24 cellular contexts compared by ENCODE assay signal in genomic region chr5:126415789-126416188, GRCh38. TPM values are rescaled to one million over a fixed set of nuclear protein-coding genes. Genes with fewer than 3 reads are reported as not detected.
DNase-seq lines count a peak whose midpoint lies in the region; ATAC-seq, FAIRE-seq and TF ChIP-seq lines count a peak whose summit lies in the region.
"Had no signal": no experiment of that assay in that cellular context is flagged by ENCODE, and none has a peak within 500 bp of the region (broad histone marks: within the 10 kb centered on the region; RNA-seq: fewer than 3 reads in every experiment).

No MANE protein-coding gene starts in this region.

- WGBS in adrenal gland, 4 donors, result 62 to 80% (median 73%) methylated on average over 4 of the region's 4 CpGs

- 0 out of 2 replicates have a peak overlapping the region, but pooled peaks have one; percentile 3 for H3K4me2 ChIP-seq in DND-41 (ENCODE audit: insufficient read depth, low read length)

- H3K9ac ChIP-seq in DND-41 (ENCODE audit: low read depth, low read length), result no peak overlapping the region
- no peak overlapping the region for H3K9ac ChIP-seq in rectal smooth muscle tissue (ENCODE audit: low read length)

- H3K4me3 ChIP-seq in DND-41 (ENCODE audit: low read depth in 1 of 2, low read length in 2 of 2) (no peak overlapping the region), adrenal gland (no peak overlapping the region), rectal smooth muscle tissue (ENCODE audit: low read length) (no peak overlapping the region), foreskin fibroblast (ENCODE audit: low read depth in 1 of 2, low read length in 2 of 2) (no peak overlapping the region)
- H3K4me3 ChIP-seq: colonic mucosa, ovary had no signal

- H3K4me1 ChIP-seq in DND-41 (ENCODE audit: insufficient read depth, low read length) (no peaks in the 10 kb centered on the region), adrenal gland (replicated peaks in 1 of 2) (peaks cover 3 to 20% of the 10 kb centered on the region in 2 donors), rectal smooth muscle tissue (ENCODE audit: control insufficient read depth, insufficient read depth, low read length) (peaks cover 20% of the 10 kb centered on the region)
- H3K4me1 ChIP-seq: colonic mucosa had no signal

- no peak for TF ChIP-seq POLR2A in adrenal gland (IDR thresholded peaks at IDR 0.05)

- FAIRE-seq in frontal cortex (lab: Jason Lieb, UNC), result peak; percentile 44
- FAIRE-seq: endometrium, H1, HepG2 had no signal

- H4K20me1 ChIP-seq in DND-41 (ENCODE audit: insufficient read depth, low read length), result no peaks in the 10 kb centered on the region

- no peak overlapping the region for H2AFZ ChIP-seq in DND-41 (ENCODE audit: low read depth, low read length)

- no peaks in the 10 kb centered on the region for H3K36me3 ChIP-seq in DND-41 (ENCODE audit: insufficient read depth, low read length)
- H3K36me3 ChIP-seq in adrenal gland (replicated peaks in 1 of 2), result no peaks in the 10 kb centered on the region
- H3K36me3 ChIP-seq in rectal smooth muscle tissue (ENCODE audit: control insufficient read depth, insufficient read depth, low read length), result no peaks in the 10 kb centered on the region
- H3K36me3 ChIP-seq: colonic mucosa, ovary had no signal

- no peak for ATAC-seq in DND-41 (ENCODE audit: insufficient read depth, low read depth)
- no peak for ATAC-seq in HG03175 (IDR thresholded peaks at IDR 0.05; ENCODE audit: unreplicated experiment)
- ATAC-seq: HepG2, Panc1 had no signal

- H3K27ac ChIP-seq in DND-41 (ENCODE audit: low read length) (no peak overlapping the region), adrenal gland (peak overlapping the region in 4 of 5 donors; percentile 9 to 43 (median 20)), rectal smooth muscle tissue (ENCODE audit: low read depth, low read length) (peak overlapping the region; percentile 60)
- H3K27ac ChIP-seq: colonic mucosa, HL-60 had no signal

- DNase-seq in DND-41 (no peak), adrenal gland (no peak), frontal cortex (ENCODE audit: low spot score in 2 of 2) (no peak), AG20443 (ENCODE audit: low spot score) (no peak), foreskin fibroblast (no peak)
- DNase-seq in stimulated activated CD4-positive, alpha-beta T cell treated with anti-CD3 and anti-CD28 coated beads, Interleukin-4, amount 100 ng/mL, for 4 hours, result no peak
- DNase-seq: ACHN; activated B cell treated with CpG ODN at 0.5 μM for 24 hours; activated CD4-positive, alpha-beta T cell treated with anti-CD3 and anti-CD28 coated beads, Interleukin-2, amount 50 U/mL, for 4 hours; activated CD8-positive, alpha-beta memory T cell treated with anti-CD3 and anti-CD28 coated beads, Interleukin-2, amount 50 U/mL, for 4 hours; activated naive CD8-positive, alpha-beta T cell treated with anti-CD3 and anti-CD28 coated beads for 36 hours; Calu3; colonic mucosa; hippocampal formation; NCI-H1105 treated with DMSO at 0.1 percent for 48 hours; NCI-H510A; ovary had no signal

- H3K79me2 ChIP-seq in DND-41 (ENCODE audit: insufficient read depth, low read length), result no peaks in the 10 kb centered on the region

- TF ChIP-seq CTCF in DND-41 (IDR thresholded peaks at IDR 0.05; ENCODE audit: borderline replicate concordance, extremely low read depth, low read length, poor library complexity, severe bottlenecking) (no peak), adrenal gland (IDR thresholded peaks at IDR 0.05) (no peak), foreskin fibroblast (IDR thresholded peaks at IDR 0.05; ENCODE audit: low read depth, low read length) (no peak)

- intact Hi-C loops in adrenal gland (cut with DNase I), result no loop called here

- H3K9me3 ChIP-seq in DND-41 (ENCODE audit: insufficient read depth, low read length, severe bottlenecking) (no peaks in the 10 kb centered on the region), adrenal gland (replicated peaks in 1 of 3) (no peaks in the 10 kb centered on the region)
- H3K9me3 ChIP-seq: colonic mucosa, ovary had no signal

- no peaks in the 10 kb centered on the region for H3K27me3 ChIP-seq in DND-41 (ENCODE audit: insufficient read depth, low read length, poor library complexity)
- no peaks in the 10 kb centered on the region for H3K27me3 ChIP-seq in adrenal gland
- H3K27me3 ChIP-seq in rectal smooth muscle tissue (ENCODE audit: control insufficient read depth, insufficient read depth, low read length), result no peaks in the 10 kb centered on the region
- H3K27me3 ChIP-seq: colonic mucosa, ovary had no signal

RNA-seq across cellular contexts. Expression of gene GRAMD2B, which starts 7.4 kb away (rescaled TPM):
- total RNA-seq in adrenal gland, result 10 to 100 TPM; 14.8 to 80.9 (median 40.0) TPM
- 10 to 100 TPM; 10.6 to 19.2 (median 14.6) TPM for polyA plus RNA-seq in adrenal gland
- 6.5 TPM for total RNA-seq in frontal cortex
